9 cellular contexts compared by ENCODE assay signal in the genomic region with DNA sequence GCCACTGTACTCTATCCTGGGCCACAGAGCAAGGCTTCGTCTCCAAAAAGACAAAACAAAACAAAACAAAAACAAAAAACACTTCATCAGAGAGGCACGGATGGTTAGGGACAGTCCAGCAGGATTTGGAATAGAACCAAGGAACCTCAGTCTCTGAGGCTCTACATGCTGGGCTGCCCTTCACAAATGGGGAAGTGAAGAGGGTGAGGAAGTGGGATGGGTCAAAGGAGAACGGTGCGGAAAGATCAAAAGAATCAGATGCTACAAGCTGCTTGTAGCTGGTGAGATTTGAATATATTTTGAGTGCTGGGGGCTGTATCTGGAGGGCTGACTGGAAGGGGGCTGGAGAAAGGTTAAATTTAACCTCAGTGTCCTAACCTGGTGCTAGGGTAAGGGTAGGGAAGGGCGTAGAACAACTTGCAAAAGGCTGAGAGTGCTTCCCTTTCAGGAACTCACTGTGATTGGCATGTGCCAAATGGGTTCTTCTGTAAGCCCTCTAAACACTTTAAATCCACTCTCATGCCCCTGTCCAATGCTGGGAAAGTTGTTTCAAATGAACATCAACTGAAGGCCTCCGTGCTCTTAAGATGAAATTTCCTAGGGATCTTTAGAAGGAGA. TPM values are rescaled to one million over a fixed set of nuclear protein-coding genes. Genes with fewer than 3 reads are reported as not detected.
DNase-seq lines count a peak whose midpoint lies in the region; ATAC-seq and TF ChIP-seq lines count a peak whose summit lies in the region.
"Had no signal": no experiment of that assay in that cellular context is flagged by ENCODE, and none has a peak within 500 bp of the region (broad histone marks: within the 10 kb centered on the region; RNA-seq: fewer than 3 reads in every experiment).

No MANE protein-coding gene starts in this region.

- CTCF ChIA-PET in CD4-positive, alpha-beta memory T cell (lab: Charles Lee; ENCODE audit: partially characterized antibody), result interaction anchor here (0.9 to 8.5 kb wide), 7 partner anchors 8 to 230 kb away, joined by 3 to 85 read pairs (median 6); a partner anchor contains a TSS
- CTCF ChIA-PET in activated B cell treated with CpG ODN at 0.5 μM for 24 hours (lab: Charles Lee), result interaction anchor here (1.5 to 4.3 kb wide), 2 partner anchors 9 to 41 kb away, joined by 3 to 19 read pairs; no protein-coding TSS in a partner anchor

- POLR2A ChIA-PET in CD4-positive, alpha-beta memory T cell (lab: Charles Lee; ENCODE audit: partially characterized antibody), result interaction anchor here (1.0 to 3.3 kb wide), 5 partner anchors 10 to 114 kb away, joined by 3 to 40 read pairs (median 4); a partner anchor contains a TSS
- POLR2A ChIA-PET in activated B cell treated with CpG ODN at 0.5 μM for 24 hours (lab: Charles Lee), result interaction anchor here (0.6 to 1.7 kb wide), 3 partner anchors 10 to 102 kb away, joined by 3 to 20 read pairs (median 4); no protein-coding TSS in a partner anchor
- POLR2A ChIA-PET in naive thymus-derived CD8-positive, alpha-beta T cell (lab: Charles Lee), result interaction anchor here (1.1 to 2.4 kb wide), 2 partner anchors 10 to 77 kb away, joined by 3 to 28 read pairs; no protein-coding TSS in a partner anchor

- peaks cover 18% of the 10 kb centered on the region for H3K36me3 ChIP-seq in CD4-positive, alpha-beta memory T cell (ENCODE audit: insufficient read depth, low read length)
- H3K36me3 ChIP-seq in left lung (peaks cover 0 to 26% of the 10 kb centered on the region in 2 donors), upper lobe of right lung (peaks cover 32% of the 10 kb centered on the region), testis (ENCODE audit: low read depth, missing control alignments) (no peaks in the 10 kb centered on the region)

- peaks cover 65% of the 10 kb centered on the region for H3K4me1 ChIP-seq in CD4-positive, alpha-beta memory T cell (ENCODE audit: insufficient read depth, low read length)
- H3K4me1 ChIP-seq in left lung, result peaks cover 46 to 66% of the 10 kb centered on the region in 2 donors
- H3K4me1 ChIP-seq in upper lobe of right lung, result peaks cover 59% of the 10 kb centered on the region
- H3K4me1 ChIP-seq in testis, result peaks cover 51% of the 10 kb centered on the region

- intact Hi-C loops in CD4-positive, alpha-beta memory T cell (cut with micrococcal nuclease), result no loop called here
- intact Hi-C loops in activated B cell treated with CpG ODN at 0.5 μM for 24 hours (cut with micrococcal nuclease), result loop anchor here (1.0 to 10.0 kb wide), 3 partner anchors 10 to 358 kb away; no protein-coding TSS in a partner anchor
- intact Hi-C loops in left lung (cut with DNase I), result no loop called here
- intact Hi-C loops in upper lobe of right lung (cut with DNase I), result no loop called here
- intact Hi-C loops in testis (cut with DNase I; ENCODE audit: low total_unique reads), result no loop called here

- no peak for TF ChIP-seq POLR2A in testis (IDR thresholded peaks at IDR 0.05)

- H3K27me3 Mint-ChIP-seq in CD4-positive, alpha-beta memory T cell, result no peaks in the 10 kb centered on the region
- H3K27me3 Mint-ChIP-seq in HFFc6 (ENCODE audit: insufficient read depth) (no peaks in the 10 kb centered on the region; the same call in 1 of the 2 replicates), activated B cell treated with CpG ODN at 0.5 μM for 24 hours (no peaks in the 10 kb centered on the region)
- H3K27me3 Mint-ChIP-seq in naive thymus-derived CD8-positive, alpha-beta T cell, result no peaks in the 10 kb centered on the region

- ATAC-seq in activated B cell treated with CpG ODN at 0.5 μM for 24 hours (ENCODE audit: low read depth), result peak; percentile 49
- no peak for ATAC-seq in naive thymus-derived CD8-positive, alpha-beta T cell
- ATAC-seq in left lung, result no peak
- ATAC-seq in upper lobe of right lung, result no peak
- no peak for ATAC-seq in GM19467 (IDR thresholded peaks at IDR 0.05; ENCODE audit: unreplicated experiment)

- no peak for DNase-seq in CD4-positive, alpha-beta memory T cell
- DNase-seq in HFFc6 (no peak), activated B cell treated with CpG ODN at 0.5 μM for 24 hours (no peak), left lung (no peak), upper lobe of right lung (no peak), testis (no peak)
- DNase-seq in naive thymus-derived CD8-positive, alpha-beta T cell, result peak in 2 of 10 donors; percentile 18 to 28
- DNase-seq: SK-N-SH had no signal

- H3K27ac Mint-ChIP-seq in CD4-positive, alpha-beta memory T cell, result peak overlapping the region; percentile 66 to 96 (median 83)
- H3K27ac Mint-ChIP-seq in HFFc6 (peak overlapping the region; percentile 35), activated B cell treated with CpG ODN at 0.5 μM for 24 hours (peak overlapping the region; percentile 78)
- peak overlapping the region; percentile 32 to 94 (median 86) for H3K27ac Mint-ChIP-seq in naive thymus-derived CD8-positive, alpha-beta T cell

- no peaks in the 10 kb centered on the region for H3K9me3 ChIP-seq in CD4-positive, alpha-beta memory T cell (ENCODE audit: control insufficient read depth in 1 of 2, low read length in 2 of 2)
- no peaks in the 10 kb centered on the region for H3K9me3 ChIP-seq in left lung
- H3K9me3 ChIP-seq in upper lobe of right lung, result no peaks in the 10 kb centered on the region
- no peaks in the 10 kb centered on the region for H3K9me3 ChIP-seq in testis
- H3K9me3 ChIP-seq: SK-N-SH had no signal

- no peak overlapping the region for H3K4me3 ChIP-seq in CD4-positive, alpha-beta memory T cell (ENCODE audit: low read length in 2 of 2)
- peak overlapping the region in 1 of 2 donors; percentile 17 for H3K4me3 ChIP-seq in left lung
- H3K4me3 ChIP-seq in upper lobe of right lung, result no peak overlapping the region
- no peak overlapping the region for H3K4me3 ChIP-seq in testis

- peak overlapping the region; percentile 63 to 92 (median 76) for H3K4me3 Mint-ChIP-seq in CD4-positive, alpha-beta memory T cell
- H3K4me3 Mint-ChIP-seq in HFFc6 (no peak overlapping the region; the same call in 1 of the 2 replicates), activated B cell treated with CpG ODN at 0.5 μM for 24 hours (peak overlapping the region; percentile 55)
- peak overlapping the region; percentile 61 to 91 (median 80) for H3K4me3 Mint-ChIP-seq in naive thymus-derived CD8-positive, alpha-beta T cell

- H3K27me3 ChIP-seq in CD4-positive, alpha-beta memory T cell (ENCODE audit: insufficient read depth, low read length), result no peaks in the 10 kb centered on the region
- H3K27me3 ChIP-seq in left lung (no peaks in the 10 kb centered on the region), upper lobe of right lung (no peaks in the 10 kb centered on the region), testis (no peaks in the 10 kb centered on the region)

- peak overlapping the region; percentile 31 for H3K27ac ChIP-seq in CD4-positive, alpha-beta memory T cell (ENCODE audit: low read depth, low read length)
- peak overlapping the region in 1 of 2 donors; percentile 61 for H3K27ac ChIP-seq in left lung
- H3K27ac ChIP-seq in upper lobe of right lung, result no peak overlapping the region
- H3K27ac ChIP-seq in testis, result no peak overlapping the region

- peaks cover 12 to 32% of the 10 kb centered on the region in 2 donors for H3K36me3 Mint-ChIP-seq in CD4-positive, alpha-beta memory T cell
- H3K36me3 Mint-ChIP-seq in HFFc6 (ENCODE audit: low read depth), result peaks cover 5% of the 10 kb centered on the region; the same call in 1 of the 2 replicates
- peaks cover 22% of the 10 kb centered on the region for H3K36me3 Mint-ChIP-seq in activated B cell treated with CpG ODN at 0.5 μM for 24 hours (ENCODE audit: low read depth)
- peaks cover 4 to 27% (median 5%) of the 10 kb centered on the region in 3 donors for H3K36me3 Mint-ChIP-seq in naive thymus-derived CD8-positive, alpha-beta T cell

- TF ChIP-seq CTCF in HFFc6 (IDR thresholded peaks at IDR 0.05), result no peak
- no peak for TF ChIP-seq CTCF in activated B cell treated with CpG ODN at 0.5 μM for 24 hours (IDR thresholded peaks at IDR 0.05)
- TF ChIP-seq CTCF in left lung (IDR thresholded peaks at IDR 0.05), result no peak
- TF ChIP-seq CTCF in upper lobe of right lung (IDR thresholded peaks at IDR 0.05), result no peak
- TF ChIP-seq CTCF in testis (IDR thresholded peaks at IDR 0.05), result no peak

- peaks cover 51 to 69% (median 63%) of the 10 kb centered on the region in 4 donors for H3K4me1 Mint-ChIP-seq in CD4-positive, alpha-beta memory T cell
- H3K4me1 Mint-ChIP-seq in HFFc6 (ENCODE audit: low read depth) (peaks cover 63% of the 10 kb centered on the region), activated B cell treated with CpG ODN at 0.5 μM for 24 hours (peaks cover 65% of the 10 kb centered on the region)
- peaks cover 46 to 69% (median 69%) of the 10 kb centered on the region in 4 donors for H3K4me1 Mint-ChIP-seq in naive thymus-derived CD8-positive, alpha-beta T cell

- no peaks in the 10 kb centered on the region for H3K9me3 Mint-ChIP-seq in CD4-positive, alpha-beta memory T cell
- H3K9me3 Mint-ChIP-seq in HFFc6, result no peaks in the 10 kb centered on the region
- H3K9me3 Mint-ChIP-seq in activated B cell treated with CpG ODN at 0.5 μM for 24 hours, result no peaks in the 10 kb centered on the region
- no peaks in the 10 kb centered on the region for H3K9me3 Mint-ChIP-seq in naive thymus-derived CD8-positive, alpha-beta T cell

- WGBS in testis, 2 donors, result 26 to 31% methylated on average over 6 of the region's 6 CpGs

RNA-seq across cellular contexts. Expression of a gene that starts 4.6 kb away (rescaled TPM):
- 10 to 100 TPM; 32.4 to 33.4 TPM for total RNA-seq in CD4-positive, alpha-beta memory T cell
- polyA plus RNA-seq in CD4-positive, alpha-beta memory T cell, result 10 to 100 TPM in 1 of 2 donors, 1 to 10 TPM in 1; 4.8 to 18.3 TPM
- 10 to 100 TPM; 15.3 to 17.5 (median 15.9) TPM for total RNA-seq in HFFc6 (2021; fragmentation: NEBNext Ultra II Directional; extraction: Animal tissue kit (Norgen Biotek cat#: 25700))
- 12.5 and 13.6 TPM in 2 replicates for total RNA-seq in activated B cell treated with CpG ODN at 0.5 μM for 24 hours
- total RNA-seq in naive thymus-derived CD8-positive, alpha-beta T cell, result 10 to 100 TPM; 26.6 to 27.1 TPM
- 10 to 100 TPM in 1 of 3 donors, 1 to 10 TPM in 2; 6.7 to 14.4 (median 9.7) TPM for polyA plus RNA-seq in naive thymus-derived CD8-positive, alpha-beta T cell
- 10 to 100 TPM; 15.9 to 20.0 TPM for total RNA-seq in left lung
- 20.3 TPM for total RNA-seq in upper lobe of right lung
- 10 to 100 TPM; 25.3 to 29.1 TPM for total RNA-seq in testis
- polyA plus RNA-seq in testis (ENCODE audit: insufficient read depth, low read depth, low replicate concordance), result 13.5 TPM

RNA-seq across cellular contexts. Expression of a gene that starts 29.0 kb away (rescaled TPM):
- total RNA-seq in CD4-positive, alpha-beta memory T cell, result 1 to 10 TPM; 4.6 to 6.1 TPM
- 10 to 100 TPM in 1 of 2 donors, 1 to 10 TPM in 1; 8.6 to 10.6 TPM for polyA plus RNA-seq in CD4-positive, alpha-beta memory T cell
- under 1 TPM; 0.38 to 0.85 (median 0.62) TPM for total RNA-seq in HFFc6 (2021; fragmentation: NEBNext Ultra II Directional; extraction: Animal tissue kit (Norgen Biotek cat#: 25700))
- 0.11 and 0.29 TPM in 2 replicates for total RNA-seq in activated B cell treated with CpG ODN at 0.5 μM for 24 hours
- 1 to 10 TPM; 1.5 to 2.0 TPM for total RNA-seq in naive thymus-derived CD8-positive, alpha-beta T cell
- polyA plus RNA-seq in naive thymus-derived CD8-positive, alpha-beta T cell, result 1 to 10 TPM in 2 of 3 donors, under 1 TPM in 1; 0.09 to 6.5 (median 2.7) TPM
- total RNA-seq in left lung, result 10 to 100 TPM; 19.4 to 66.4 TPM
- total RNA-seq in upper lobe of right lung, result 45.0 TPM
- total RNA-seq in testis, result 1 to 10 TPM; 1.9 to 2.8 TPM
- polyA plus RNA-seq in testis (ENCODE audit: insufficient read depth, low read depth, low replicate concordance), result 9.5 TPM

RNA-seq across cellular contexts. Expression of a gene that starts 44.9 kb away (rescaled TPM):
- 10 to 100 TPM; 59.2 to 59.5 TPM for total RNA-seq in CD4-positive, alpha-beta memory T cell
- polyA plus RNA-seq in CD4-positive, alpha-beta memory T cell, result 10 to 100 TPM; 24.3 to 29.3 TPM
- total RNA-seq in HFFc6 (2021; fragmentation: NEBNext Ultra II Directional; extraction: Animal tissue kit (Norgen Biotek cat#: 25700)), result 10 to 100 TPM; 41.1 to 48.9 (median 45.0) TPM
- total RNA-seq in activated B cell treated with CpG ODN at 0.5 μM for 24 hours, result 27.9 and 35.8 TPM in 2 replicates
- 10 to 100 TPM; 59.8 to 67.9 TPM for total RNA-seq in naive thymus-derived CD8-positive, alpha-beta T cell
- 10 to 100 TPM; 20.4 to 26.0 (median 24.9) TPM for polyA plus RNA-seq in naive thymus-derived CD8-positive, alpha-beta T cell
- 10 to 100 TPM; 33.1 to 43.4 TPM for total RNA-seq in left lung
- total RNA-seq in upper lobe of right lung, result 36.7 TPM
- total RNA-seq in testis, result 10 to 100 TPM; 58.9 to 70.0 TPM
- 34.8 TPM for polyA plus RNA-seq in testis (ENCODE audit: insufficient read depth, low read depth, low replicate concordance)

Comparison
In these comparisons a context has a peak if more than half of its experiments do, and no peak if none do; other contexts are left out.
1. H3K27ac Mint-ChIP-seq: peak in every context shown above with its lines; median percentile 86 in naive thymus-derived CD8-positive, alpha-beta T cell; 83 in CD4-positive, alpha-beta memory T cell; 78 in activated B cell treated with CpG ODN at 0.5 μM for 24 hours; 35 in HFFc6.